ENCODE assay signal across 17 cellular contexts in genomic region chr1:116409751-116410182, GRCh38. TPM values are rescaled to one million over a fixed set of nuclear protein-coding genes. Genes with fewer than 3 reads are reported as not detected.
DNase-seq lines count a peak whose midpoint lies in the region; ATAC-seq, FAIRE-seq and TF ChIP-seq lines count a peak whose summit lies in the region.
"Had no signal": no experiment of that assay in that cellular context is flagged by ENCODE, and none has a peak within 500 bp of the region (broad histone marks: within the 10 kb centered on the region; RNA-seq: fewer than 3 reads in every experiment).

No MANE protein-coding gene starts in this region.

- H3K27ac ChIP-seq in hepatocyte = peak overlapping the region; percentile 70
- H3K27ac ChIP-seq in suprapubic skin = peak overlapping the region; percentile 20
- H3K27ac ChIP-seq: parathyroid adenoma, stomach had no signal

- H3K4me3 ChIP-seq in bronchial epithelial cell (ENCODE audit: low read depth, low read length) (no peak overlapping the region), hepatocyte (no peak overlapping the region), suprapubic skin (no peak overlapping the region)
- H3K4me3 ChIP-seq: stomach had no signal

- no peaks in the 10 kb centered on the region for H3K9me2 ChIP-seq in hepatocyte (replicated peaks; ENCODE audit: insufficient read depth)

- no peak overlapping the region for H3K4me2 ChIP-seq in hepatocyte

- H2AFZ ChIP-seq in hepatocyte = no peak overlapping the region
- H2AFZ ChIP-seq: parathyroid adenoma had no signal

- peaks cover 29% of the 10 kb centered on the region for H3K36me3 Mint-ChIP-seq in activated CD8-positive, alpha-beta T cell treated with anti-CD3 and anti-CD28 coated beads for 36 hours (ENCODE audit: low read depth)
- H3K36me3 Mint-ChIP-seq in activated CD8-positive, alpha-beta T cell treated with anti-CD3 and anti-CD28 coated beads, Interleukin-2, amount 10 ng/mL, durations not matched to agents 7 days and 5 days (ENCODE audit: low read depth) = peaks cover 40% of the 10 kb centered on the region
- H3K36me3 Mint-ChIP-seq in immature natural killer cell = peaks cover 12 to 19% (median 18%) of the 10 kb centered on the region in 3 donors

- H3K4me1 Mint-ChIP-seq in activated CD8-positive, alpha-beta T cell treated with anti-CD3 and anti-CD28 coated beads for 36 hours (ENCODE audit: low read depth) = peaks cover 19% of the 10 kb centered on the region
- peaks cover 17% of the 10 kb centered on the region for H3K4me1 Mint-ChIP-seq in activated CD8-positive, alpha-beta T cell treated with anti-CD3 and anti-CD28 coated beads, Interleukin-2, amount 10 ng/mL, durations not matched to agents 7 days and 5 days (ENCODE audit: low read depth)
- H3K4me1 Mint-ChIP-seq in immature natural killer cell = no peaks in the 10 kb centered on the region
- H3K4me1 Mint-ChIP-seq: CD14-positive monocyte had no signal

- no peak for DNase-seq in activated CD8-positive, alpha-beta T cell treated with anti-CD3 and anti-CD28 coated beads for 36 hours
- DNase-seq in activated CD8-positive, alpha-beta T cell treated with anti-CD3 and anti-CD28 coated beads, Interleukin-2, amount 10 ng/mL, durations not matched to agents 7 days and 5 days = no peak
- DNase-seq in bronchial epithelial cell (ENCODE audit: low read depth) = peak; percentile 85
- no peak for DNase-seq in hepatocyte (ENCODE audit: low spot score)
- no peak for DNase-seq in suprapubic skin (ENCODE audit: low spot score in 2 of 2)
- no peak for DNase-seq in immature natural killer cell
- no peak for DNase-seq in GDM1 (lab: John Stamatoyannopoulos, UW)
- DNase-seq in AML-193 (lab: John Stamatoyannopoulos, UW) = no peak
- DNase-seq: 8988T; activated effector memory CD4-positive, alpha-beta T cell treated with anti-CD3 and anti-CD28 coated beads, Interleukin-2, amount 50 U/mL, for 16 hours; effector CD4-positive, alpha-beta T cell; NK-92 treated with Interleukin-12 subunit alpha and Interleukin-12 subunit beta, amount 100 ng/mL, for 24 hours; SIG-M5; stomach had no signal

- H3K9me3 Mint-ChIP-seq in activated CD8-positive, alpha-beta T cell treated with anti-CD3 and anti-CD28 coated beads for 36 hours = no peaks in the 10 kb centered on the region
- no peaks in the 10 kb centered on the region for H3K9me3 Mint-ChIP-seq in activated CD8-positive, alpha-beta T cell treated with anti-CD3 and anti-CD28 coated beads, Interleukin-2, amount 10 ng/mL, durations not matched to agents 7 days and 5 days (ENCODE audit: insufficient read depth)
- H3K9me3 Mint-ChIP-seq in immature natural killer cell = no peaks in the 10 kb centered on the region

- TF ChIP-seq CTCF in activated CD8-positive, alpha-beta T cell treated with anti-CD3 and anti-CD28 coated beads for 36 hours (IDR thresholded peaks at IDR 0.05) = no peak
- TF ChIP-seq CTCF in bronchial epithelial cell (IDR thresholded peaks at IDR 0.05; ENCODE audit: insufficient read depth, low read length, severe bottlenecking) (no peak), hepatocyte (IDR thresholded peaks at IDR 0.05; ENCODE audit: poor library complexity) (no peak), suprapubic skin (IDR thresholded peaks at IDR 0.05) (no peak)

- FAIRE-seq in bronchial epithelial cell (lab: Jason Lieb, UNC) = no peak
- FAIRE-seq: frontal cortex had no signal

- H3K27ac Mint-ChIP-seq in activated CD8-positive, alpha-beta T cell treated with anti-CD3 and anti-CD28 coated beads for 36 hours = peak overlapping the region; percentile 17
- no peak overlapping the region for H3K27ac Mint-ChIP-seq in activated CD8-positive, alpha-beta T cell treated with anti-CD3 and anti-CD28 coated beads, Interleukin-2, amount 10 ng/mL, durations not matched to agents 7 days and 5 days
- H3K27ac Mint-ChIP-seq in immature natural killer cell = peak overlapping the region in 1 of 6 donors; percentile 64

- H4K20me1 ChIP-seq in hepatocyte (ENCODE audit: insufficient read depth, poor library complexity, severe bottlenecking) = no peaks in the 10 kb centered on the region

- no peak for ATAC-seq in activated CD8-positive, alpha-beta T cell treated with anti-CD3 and anti-CD28 coated beads for 36 hours
- no peak for ATAC-seq in activated CD8-positive, alpha-beta T cell treated with anti-CD3 and anti-CD28 coated beads, Interleukin-2, amount 10 ng/mL, durations not matched to agents 7 days and 5 days

- TF ChIP-seq EP300 in suprapubic skin (IDR thresholded peaks at IDR 0.05) = no peak

- intact Hi-C loops in activated CD8-positive, alpha-beta T cell treated with anti-CD3 and anti-CD28 coated beads for 36 hours (cut with micrococcal nuclease) = no loop called here

- no peaks in the 10 kb centered on the region for H3K9me3 ChIP-seq in hepatocyte (ENCODE audit: low read depth)
- no peaks in the 10 kb centered on the region for H3K9me3 ChIP-seq in suprapubic skin
- H3K9me3 ChIP-seq: stomach had no signal

- no peak overlapping the region for H3K4me3 Mint-ChIP-seq in activated CD8-positive, alpha-beta T cell treated with anti-CD3 and anti-CD28 coated beads for 36 hours
- H3K4me3 Mint-ChIP-seq in activated CD8-positive, alpha-beta T cell treated with anti-CD3 and anti-CD28 coated beads, Interleukin-2, amount 10 ng/mL, durations not matched to agents 7 days and 5 days = no peak overlapping the region
- H3K4me3 Mint-ChIP-seq in immature natural killer cell = no peak overlapping the region
- H3K4me3 Mint-ChIP-seq: CD14-positive monocyte had no signal

- POLR2A ChIA-PET in activated CD8-positive, alpha-beta T cell treated with anti-CD3 and anti-CD28 coated beads for 36 hours (lab: Charles Lee) = interaction anchor here (0.9 to 4.3 kb wide), 2 partner anchors 8 to 9 kb away, joined by 4 to 20 read pairs; no protein-coding TSS in a partner anchor
- POLR2A ChIA-PET in activated CD8-positive, alpha-beta T cell treated with anti-CD3 and anti-CD28 coated beads, Interleukin-2, amount 10 ng/mL, durations not matched to agents 7 days and 5 days (lab: Charles Lee) = interaction anchor here (1.0 kb wide), 1 partner anchor 11 kb away, joined by 3 read pairs; no protein-coding TSS in a partner anchor

- H3K79me2 ChIP-seq in hepatocyte = peaks cover 4% of the 10 kb centered on the region
- H3K79me2 ChIP-seq: parathyroid adenoma had no signal

- H3K27me3 ChIP-seq in bronchial epithelial cell (ENCODE audit: control insufficient read depth, insufficient read depth, low read length) (no peaks in the 10 kb centered on the region), hepatocyte (no peaks in the 10 kb centered on the region), suprapubic skin (no peaks in the 10 kb centered on the region)
- H3K27me3 ChIP-seq: stomach had no signal

- H3K4me1 ChIP-seq in hepatocyte (ENCODE audit: insufficient read depth) (peaks cover 8% of the 10 kb centered on the region), suprapubic skin (peaks cover 27% of the 10 kb centered on the region)
- H3K4me1 ChIP-seq: parathyroid adenoma had no signal

- WGBS in hepatocyte (ENCODE audit: low lambda C conversion rate, missing lambda C conversion rate) = 62% methylated on average over 8 of the region's 8 CpGs
- WGBS in suprapubic skin = 52% methylated on average over 8 of the region's 8 CpGs

- peaks cover 10% of the 10 kb centered on the region for H3K36me3 ChIP-seq in bronchial epithelial cell (ENCODE audit: control insufficient read depth, insufficient read depth, low read length)
- no peaks in the 10 kb centered on the region for H3K36me3 ChIP-seq in hepatocyte (replicated peaks; ENCODE audit: insufficient read depth, low read depth)
- H3K36me3 ChIP-seq in suprapubic skin = peaks cover 41% of the 10 kb centered on the region

- CTCF ChIA-PET in activated CD8-positive, alpha-beta T cell treated with anti-CD3 and anti-CD28 coated beads for 36 hours (lab: Charles Lee) = interaction anchor here (1.2 to 3.1 kb wide), 2 partner anchors 9 to 271 kb away, joined by 3 to 10 read pairs; no protein-coding TSS in a partner anchor
- CTCF ChIA-PET in activated CD8-positive, alpha-beta T cell treated with anti-CD3 and anti-CD28 coated beads, Interleukin-2, amount 10 ng/mL, durations not matched to agents 7 days and 5 days (lab: Charles Lee) = interaction anchor here (1.3 kb wide), 1 partner anchor 271 kb away, joined by 4 read pairs; no protein-coding TSS in a partner anchor

- TF ChIP-seq POLR2A in suprapubic skin (IDR thresholded peaks at IDR 0.05) = no peak

- H3K27me3 Mint-ChIP-seq in activated CD8-positive, alpha-beta T cell treated with anti-CD3 and anti-CD28 coated beads for 36 hours = no peaks in the 10 kb centered on the region
- H3K27me3 Mint-ChIP-seq in activated CD8-positive, alpha-beta T cell treated with anti-CD3 and anti-CD28 coated beads, Interleukin-2, amount 10 ng/mL, durations not matched to agents 7 days and 5 days (ENCODE audit: low read depth) = no peaks in the 10 kb centered on the region
- H3K27me3 Mint-ChIP-seq in immature natural killer cell (ENCODE audit: low read depth in 3 of 3) = peaks cover 0 to 3% (median 3%) of the 10 kb centered on the region in 3 donors

RNA-seq across cellular contexts. Expression of gene ATP1A1, which starts 36.7 kb away (rescaled TPM):
- total RNA-seq in activated CD8-positive, alpha-beta T cell treated with anti-CD3 and anti-CD28 coated beads for 36 hours = 100 to 1,000 TPM; 201 to 202 TPM
- 100 to 1,000 TPM; 203 to 204 TPM for total RNA-seq in activated CD8-positive, alpha-beta T cell treated with anti-CD3 and anti-CD28 coated beads, Interleukin-2, amount 10 ng/mL, durations not matched to agents 7 days and 5 days
- total RNA-seq in bronchial epithelial cell (123 and 177 TPM in 2 replicates), hepatocyte (559 and 564 TPM in 2 replicates), suprapubic skin (100 to 1,000 TPM; 556 to 703 (median 561) TPM)
- polyA plus RNA-seq in hepatocyte (412 and 415 TPM in 2 replicates), immature natural killer cell (10 to 100 TPM; 21.5 to 38.7 (median 24.2) TPM)
